28 cellular contexts compared by ENCODE assay signal in genomic region chr1:4120557-4121292, GRCh38.
"Had no signal": no experiment of that assay in that cellular context is flagged by ENCODE, and none has a peak within 500 bp of the region (broad histone marks: within the 10 kb centered on the region; RNA-seq: fewer than 3 reads in every experiment).

No MANE protein-coding gene starts in this region.

- H3K4me1 Mint-ChIP-seq: activated CD4-positive, alpha-beta T cell treated with anti-CD3 and anti-CD28 coated beads, Interleukin-2, amount 10 ng/mL, durations not matched to agents 24 days and 14 days had no signal

- H3K36me3 ChIP-seq: adrenal gland, breast epithelium, MG63, SJCRH30, WERI-Rb-1 had no signal

- H3K4me1 ChIP-seq: adrenal gland, body of pancreas, breast epithelium, SJCRH30 had no signal

- H3K27me3 Mint-ChIP-seq: activated CD4-positive, alpha-beta T cell treated with anti-CD3 and anti-CD28 coated beads, Interleukin-2, amount 10 ng/mL, durations not matched to agents 24 days and 14 days had no signal

- DNase-seq: activated CD4-positive, alpha-beta T cell treated with anti-CD3 and anti-CD28 coated beads, Interleukin-2, amount 10 ng/mL, durations not matched to agents 24 days and 14 days; activated CD4-positive, alpha-beta T cell treated with anti-CD3 and anti-CD28 coated beads, Interleukin-2, amount 50 U/mL, for 4 hours; activated CD4-positive, CD25-positive, alpha-beta regulatory T cell; activated CD8-positive, alpha-beta T cell treated with anti-CD3 and anti-CD28 coated beads, Interleukin-2, amount 10 ng/mL, durations not matched to agents 7 days and 5 days; activated naive CD4-positive, alpha-beta T cell; activated naive CD4-positive, alpha-beta T cell treated with anti-CD3 and anti-CD28 coated beads, Interleukin-2, amount 50 U/mL, for 16 hours; activated T-cell treated with anti-CD3 and anti-CD28 coated beads, Interleukin-2, amount 50 U/mL, for 4 hours; adrenal gland; body of pancreas; cerebellar nuclear complex; Kasumi-1; KG1; MG63; NCI-H1048; NCI-H1105 treated with DMSO at 0.1 percent for 48 hours; NCI-H1436; NCI-H1694; NCI-H1930; NCI-H2081 treated with DMSO at 0.1 percent for 48 hours; NCI-H345; NCI-H524 treated with DMSO at 0.1 percent for 48 hours; SHP77; SJCRH30; T1000; WERI-Rb-1 had no signal

- H3K27me3 ChIP-seq: adrenal gland, body of pancreas, MG63 had no signal

- H3K9me3 Mint-ChIP-seq: activated CD4-positive, alpha-beta T cell treated with anti-CD3 and anti-CD28 coated beads, Interleukin-2, amount 10 ng/mL, durations not matched to agents 24 days and 14 days; activated T-cell treated with anti-CD3 and anti-CD28 coated beads, Interleukin-2, amount 50 U/mL, for 4 hours; activated T-helper 1 cell treated with anti-CD3 and anti-CD28 coated beads, Interleukin-12 subunit alpha, Interleukin-12 subunit beta, Interleukin-2, Interleukin-4 antibody, amounts not matched to agents 30 ng/mL and 10 ng/mL and 1 ng/mL, durations not matched to agents 14 hours and 24 hours and 36 hours had no signal

- H3K27ac Mint-ChIP-seq: activated CD4-positive, alpha-beta T cell treated with anti-CD3 and anti-CD28 coated beads, Interleukin-2, amount 10 ng/mL, durations not matched to agents 24 days and 14 days; activated CD8-positive, alpha-beta T cell treated with anti-CD3 and anti-CD28 coated beads, Interleukin-2, amount 10 ng/mL, durations not matched to agents 7 days and 5 days; activated T-helper 1 cell treated with anti-CD3 and anti-CD28 coated beads, Interleukin-12 subunit alpha, Interleukin-12 subunit beta, Interleukin-2, Interleukin-4 antibody, amounts not matched to agents 30 ng/mL and 10 ng/mL and 1 ng/mL, durations not matched to agents 14 hours and 24 hours and 36 hours had no signal

- H3K4me3 ChIP-seq: adrenal gland, body of pancreas, breast epithelium, MG63, SJCRH30, SK-N-MC had no signal

- H3K27ac ChIP-seq: adrenal gland, body of pancreas, breast epithelium, SJCRH30, SK-N-MC, WERI-Rb-1 had no signal

- H3K9me3 ChIP-seq: adrenal gland, body of pancreas, breast epithelium, MG63, SJCRH30 had no signal

- H3K4me3 Mint-ChIP-seq: activated CD4-positive, alpha-beta T cell treated with anti-CD3 and anti-CD28 coated beads, Interleukin-2, amount 10 ng/mL, durations not matched to agents 24 days and 14 days; activated CD8-positive, alpha-beta T cell treated with anti-CD3 and anti-CD28 coated beads, Interleukin-2, amount 10 ng/mL, durations not matched to agents 7 days and 5 days; activated T-cell treated with anti-CD3 and anti-CD28 coated beads, Interleukin-2, amount 50 U/mL, for 4 hours; activated T-helper 1 cell treated with anti-CD3 and anti-CD28 coated beads, Interleukin-12 subunit alpha, Interleukin-12 subunit beta, Interleukin-2, Interleukin-4 antibody, amounts not matched to agents 30 ng/mL and 10 ng/mL and 1 ng/mL, durations not matched to agents 14 hours and 24 hours and 36 hours had no signal
